In the genomic region with DNA sequence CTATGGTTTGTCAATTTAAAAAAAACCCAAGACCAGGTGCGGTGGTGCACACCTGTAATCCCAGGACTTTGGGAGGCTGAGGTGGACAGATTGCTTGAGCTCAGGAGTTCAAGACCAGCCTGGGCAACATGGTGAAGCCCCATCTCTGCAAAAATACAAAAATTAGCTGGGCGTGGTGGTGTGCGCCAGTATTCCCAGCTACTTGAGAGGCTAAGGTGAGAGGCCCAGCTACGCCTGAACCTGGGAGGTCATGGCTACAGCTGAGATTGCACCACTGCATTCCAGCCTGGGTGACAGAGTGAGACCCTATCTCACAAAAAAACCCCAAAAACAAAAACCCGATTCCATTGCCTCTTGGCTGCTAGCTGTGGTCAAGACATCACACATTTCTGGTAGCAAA, we compare ENCODE assay signal across 13 cellular contexts. TPM values are rescaled to one million over a fixed set of nuclear protein-coding genes. Genes with fewer than 3 reads are reported as not detected.
A peak's percentile ranks its signal among the peaks of the same experiment; 100 is the strongest.
DNase-seq lines count a peak whose midpoint lies in the region; ATAC-seq and TF ChIP-seq lines count a peak whose summit lies in the region.
"Not testable (repeated sequence)": the region's sequence is repeated elsewhere in the genome, so short reads cannot be mapped to it uniquely, and the experiment has no call there.
"Had no signal": no experiment of that assay in that cellular context is flagged by ENCODE, and none has a peak within 500 bp of the region (broad histone marks: within the 10 kb centered on the region; RNA-seq: fewer than 3 reads in every experiment).

No MANE protein-coding gene starts in this region.

- H3K36me3 ChIP-seq in Karpas-422 (ENCODE audit: insufficient read depth, low read length); esophagus (ENCODE audit: control insufficient read depth in 2 of 2, insufficient read depth in 2 of 2, low read length in 1 of 2); smooth muscle cell (ENCODE audit: low read depth): not testable (repeated sequence)

- DNase-seq in Karpas-422; RWPE1 (ENCODE audit: low spot score); MCF 10A (ENCODE audit: unreplicated experiment); memory B cell (ENCODE audit: low spot score in 2 of 2); smooth muscle cell (lab: John Stamatoyannopoulos, UW; ENCODE audit: unreplicated experiment): not testable (repeated sequence)

- 93 to 96% methylated on average over 5 of the region's 5 CpGs for WGBS in esophagus, 2 donors
- WGBS in smooth muscle cell (ENCODE audit: low lambda C conversion rate): over 99% methylated on average over 5 of the region's 5 CpGs

- H3K4me3 ChIP-seq in GM08714 (ENCODE audit: low read length): peak overlapping the region; percentile 31; the same call in 1 of the 2 replicates
- peak overlapping the region; percentile 83 for H3K4me3 ChIP-seq in Karpas-422 (ENCODE audit: low read length)
- peak overlapping the region; percentile 2 to 24 for H3K4me3 ChIP-seq in esophagus (ENCODE audit: low read depth in 1 of 2, low read length in 2 of 2)
- H3K4me3 ChIP-seq in smooth muscle cell: not testable (repeated sequence)

- CTCF ChIA-PET in RWPE1 (lab: Yijun Ruan, JAX): not testable (repeated sequence)
- CTCF ChIA-PET in MCF 10A (lab: Yijun Ruan, JAX): interaction anchor here (0.6 to 2.2 kb wide), 7 partner anchors 8 to 1386 kb away, joined by 3 to 12 read pairs (median 9); no protein-coding TSS in a partner anchor

- intact Hi-C loops in MCF 10A (cut with micrococcal nuclease): loop anchor here (5.0 to 10.0 kb wide), 2 partner anchors 42 to 490 kb away; no protein-coding TSS in a partner anchor

- H3K9me2 ChIP-seq in Karpas-422 (replicated peaks; ENCODE audit: insufficient read depth, low read length): not testable (repeated sequence)

- H3K4me3 Mint-ChIP-seq in MCF 10A (ENCODE audit: unreplicated experiment) (peak overlapping the region; percentile 79), memory B cell (peak overlapping the region; percentile 99)

- not testable (repeated sequence) for H2AFZ ChIP-seq in Karpas-422 (ENCODE audit: low read length); smooth muscle cell (ENCODE audit: low read depth)

- not testable (repeated sequence) for H3K27me3 Mint-ChIP-seq in MCF 10A (ENCODE audit: insufficient read depth, unreplicated experiment); memory B cell

- peak overlapping the region; percentile 50 for H3K27ac Mint-ChIP-seq in MCF 10A (ENCODE audit: low read depth, unreplicated experiment)
- H3K27ac Mint-ChIP-seq in memory B cell: peak overlapping the region; percentile 94

- H3K27me3 ChIP-seq in Karpas-422 (ENCODE audit: low read length); esophagus (ENCODE audit: control insufficient read depth in 1 of 2, insufficient read depth in 2 of 2, low read length in 2 of 2); smooth muscle cell (ENCODE audit: low read depth): not testable (repeated sequence)

- not testable (repeated sequence) for H3K9me3 ChIP-seq in Karpas-422 (ENCODE audit: low read length); esophagus (ENCODE audit: control insufficient read depth in 2 of 2, insufficient read depth in 1 of 2, low read depth in 1 of 2, low read length in 1 of 2); smooth muscle cell (replicated peaks; ENCODE audit: low read depth)

- H3K36me3 Mint-ChIP-seq in MCF 10A (ENCODE audit: insufficient read depth, unreplicated experiment): peaks cover 30% of the 10 kb centered on the region
- peaks cover 24% of the 10 kb centered on the region for H3K36me3 Mint-ChIP-seq in memory B cell

- ATAC-seq in memory B cell (ENCODE audit: low read depth): not testable (repeated sequence)

- BruUV-seq in MCF 10A (replicated peaks; lab: Mats Ljungman, UMichigan): not testable (repeated sequence)

- POLR2A ChIA-PET in RWPE1 (lab: Yijun Ruan, JAX; ENCODE audit: low non-redundant PET): not testable (repeated sequence)
- POLR2A ChIA-PET in MCF 10A (lab: Yijun Ruan, JAX): interaction anchor here (0.9 to 3.7 kb wide), 5 partner anchors 9 to 495 kb away, joined by 3 to 55 read pairs (median 13); partner anchors contain the start of gene TNIP1

- TF ChIP-seq CTCF in RWPE1 (conservative IDR thresholded peaks at IDR 0.05; ENCODE audit: low read depth); MCF 10A (IDR thresholded peaks at IDR 0.05; ENCODE audit: unreplicated experiment); smooth muscle cell (IDR thresholded peaks at IDR 0.05; ENCODE audit: borderline replicate concordance, insufficient read depth, poor library complexity, severe bottlenecking): not testable (repeated sequence)

- H3K27ac ChIP-seq in Karpas-422 (ENCODE audit: low read length): peak overlapping the region; percentile 87
- H3K27ac ChIP-seq in RWPE1: peak overlapping the region; percentile 73
- peak overlapping the region; percentile 28 to 70 for H3K27ac ChIP-seq in esophagus (ENCODE audit: low read depth in 2 of 2, low read length in 1 of 2)
- not testable (repeated sequence) for H3K27ac ChIP-seq in smooth muscle cell (ENCODE audit: low read depth)

- H3K9ac ChIP-seq in Karpas-422 (ENCODE audit: low read length): peak overlapping the region; percentile 89
- not testable (repeated sequence) for H3K9ac ChIP-seq in smooth muscle cell (ENCODE audit: low read depth)

- peaks cover 24% of the 10 kb centered on the region for H4K20me1 ChIP-seq in Karpas-422 (ENCODE audit: insufficient read depth, low read depth, low read length)
- H4K20me1 ChIP-seq in smooth muscle cell (ENCODE audit: low read depth): not testable (repeated sequence)

- H3K4me1 Mint-ChIP-seq in MCF 10A (ENCODE audit: insufficient read depth, unreplicated experiment) (peaks cover 32% of the 10 kb centered on the region), memory B cell (peaks cover 66% of the 10 kb centered on the region)

- peak overlapping the region; percentile 89 for H3K4me2 ChIP-seq in Karpas-422 (ENCODE audit: low read depth, low read length, poor library complexity, severe bottlenecking)
- peak overlapping the region; percentile 100 for H3K4me2 ChIP-seq in smooth muscle cell

- H3F3A ChIP-seq in smooth muscle cell (ENCODE audit: low read depth): not testable (repeated sequence)

- peaks cover 70% of the 10 kb centered on the region for H3K79me2 ChIP-seq in Karpas-422 (ENCODE audit: low read length)
- H3K79me2 ChIP-seq in smooth muscle cell (ENCODE audit: low read depth): peaks cover 23% of the 10 kb centered on the region

- peaks cover 65% of the 10 kb centered on the region for H3K4me1 ChIP-seq in Karpas-422 (ENCODE audit: low read length)
- peaks cover 0 to 22% of the 10 kb centered on the region in 2 donors for H3K4me1 ChIP-seq in esophagus (ENCODE audit: control insufficient read depth in 2 of 2, insufficient read depth in 2 of 2, low read length in 1 of 2)
- H3K4me1 ChIP-seq in smooth muscle cell (ENCODE audit: low read depth): not testable (repeated sequence)

- H3K9me3 Mint-ChIP-seq in MCF 10A (ENCODE audit: unreplicated experiment); memory B cell: not testable (repeated sequence)

RNA-seq across cellular contexts. Expression of gene GM2A, which starts 2.0 kb away (rescaled TPM):
- 132 and 133 TPM in 2 replicates for total RNA-seq in Karpas-422 (2014; rRNA removed; shearing (Covaris generic); ENCODE audit: low replicate concordance)
- 28.9 and 36.1 TPM in 2 replicates for total RNA-seq in MCF 10A (2022)
- 10 to 100 TPM; 43.4 to 80.7 TPM for polyA plus RNA-seq in esophagus
- 35.0 and 36.1 TPM in 2 replicates for total RNA-seq in smooth muscle cell
- 16.3 and 20.3 TPM in 2 replicates for polyA plus RNA-seq in smooth muscle cell

RNA-seq across cellular contexts. Expression of gene CCDC69, which starts 31.1 kb away (rescaled TPM):
- 241 and 291 TPM in 2 replicates for total RNA-seq in Karpas-422 (2014; rRNA removed; shearing (Covaris generic); ENCODE audit: low replicate concordance)
- total RNA-seq in MCF 10A (2022) (2.8 and 3.0 TPM in 2 replicates), smooth muscle cell (1.2 and 1.8 TPM in 2 replicates)
- polyA plus RNA-seq in esophagus (10 to 100 TPM; 24.2 to 32.4 TPM), smooth muscle cell (1.1 and 3.8 TPM in 2 replicates)

RNA-seq across cellular contexts. Expression of gene SLC36A3, which starts 48.6 kb away (rescaled TPM):
- not detected in 2 replicates for total RNA-seq in Karpas-422 (2014; rRNA removed; shearing (Covaris generic); ENCODE audit: low replicate concordance)
- total RNA-seq in MCF 10A (2022): not detected in 2 replicates
- polyA plus RNA-seq in esophagus: not detected
- not detected in 2 replicates for total RNA-seq in smooth muscle cell
- polyA plus RNA-seq in smooth muscle cell: not detected in 2 replicates
- total RNA-seq: Calu3; CD8-positive, alpha-beta memory T cell; Daoy; H7; LHCN-M2; SJCRH30 had no signal
- polyA plus RNA-seq: CD8-positive, alpha-beta memory T cell had no signal

Comparison
In these comparisons a context has a peak if more than half of its experiments do, and no peak if none do; other contexts are left out.
1. RNA of gene CCDC69, which starts 31.1 kb away (total RNA-seq): 241 to 291 TPM in Karpas-422; 2.8 to 3.0 TPM in MCF 10A and 1.2 to 1.8 TPM in smooth muscle cell; every median in the first group is over 10 times any median in the second.